In the genomic region with DNA sequence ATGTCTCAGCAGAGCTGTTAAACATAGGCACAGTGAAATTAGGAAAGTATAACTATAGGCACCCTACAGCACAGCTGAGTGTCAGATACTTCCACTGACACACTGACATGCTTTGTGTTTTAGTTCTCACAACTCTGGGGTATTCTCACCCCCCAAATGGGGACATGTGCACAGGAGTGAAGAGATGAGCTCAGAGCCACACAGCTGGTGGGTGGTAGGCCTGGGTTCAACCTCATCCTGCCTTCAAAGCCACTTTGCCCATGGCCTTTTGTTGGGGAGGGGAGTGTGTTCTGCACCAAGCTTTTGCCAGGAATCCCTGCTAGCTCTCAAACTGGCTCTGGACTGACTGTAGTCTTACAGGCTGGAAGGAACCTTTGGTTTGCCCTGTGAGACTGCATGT, we compare ENCODE assay signal across 9 cellular contexts. TPM values are rescaled to one million over a fixed set of nuclear protein-coding genes. Genes with fewer than 3 reads are reported as not detected.
DNase-seq lines count a peak whose midpoint lies in the region; ATAC-seq and TF ChIP-seq lines count a peak whose summit lies in the region.
"Had no signal": no experiment of that assay in that cellular context is flagged by ENCODE, and none has a peak within 500 bp of the region (broad histone marks: within the 10 kb centered on the region; RNA-seq: fewer than 3 reads in every experiment).

No MANE protein-coding gene starts in this region.

- H3K9me3 Mint-ChIP-seq in Calu3 (ENCODE audit: low read depth, unreplicated experiment): no peaks in the 10 kb centered on the region

- H3K4me3 ChIP-seq in GM08714 (ENCODE audit: low read length) (peak overlapping the region; percentile 87; the same call in 1 of the 2 replicates), OCI-LY1 (ENCODE audit: low read depth, low read length, poor library complexity, severe bottlenecking) (peak overlapping the region; percentile 78), ectodermal cell (ENCODE audit: insufficient read depth, low read depth, low read length) (peak overlapping the region; percentile 91), psoas muscle (peak overlapping the region; percentile 95), upper lobe of left lung (no peak overlapping the region)

- no peak for TF ChIP-seq CTCF in OCI-LY1 (IDR thresholded peaks at IDR 0.05; ENCODE audit: low read length)
- no peak for TF ChIP-seq CTCF in psoas muscle (IDR thresholded peaks at IDR 0.05)
- TF ChIP-seq CTCF in Calu3 (IDR thresholded peaks at IDR 0.05; ENCODE audit: unreplicated experiment): no peak
- no peak for TF ChIP-seq CTCF in upper lobe of left lung (IDR thresholded peaks at IDR 0.05)

- DNase-seq in psoas muscle: no peak
- no peak for DNase-seq in Calu3
- DNase-seq in D341Med (ENCODE audit: low spot score): no peak
- DNase-seq in NCI-H526 treated with DMSO at 0.1 percent for 48 hours (lab: John Stamatoyannopoulos, UW): no peak
- DNase-seq in upper lobe of left lung: no peak
- DNase-seq: H7 had no signal

- H3K9ac ChIP-seq in OCI-LY1 (ENCODE audit: low read length): no peak overlapping the region

- TF ChIP-seq POLR2A in upper lobe of left lung (IDR thresholded peaks at IDR 0.05): no peak

- H3K36me3 Mint-ChIP-seq in Calu3 (ENCODE audit: insufficient read depth, unreplicated experiment): peaks cover 56% of the 10 kb centered on the region

- no peak for TF ChIP-seq EP300 in upper lobe of left lung (IDR thresholded peaks at IDR 0.05)

- no peak for ATAC-seq in psoas muscle
- no peak for ATAC-seq in upper lobe of left lung (ENCODE audit: low FRiP score in 2 of 2)

- CTCF ChIA-PET in Calu3 (lab: Charles Lee): interaction anchor here (0.6 kb wide), 1 partner anchor 14 kb away, joined by 3 read pairs; no protein-coding TSS in a partner anchor

- H3K9me3 ChIP-seq in OCI-LY1 (ENCODE audit: low read length) (no peaks in the 10 kb centered on the region), ectodermal cell (ENCODE audit: control insufficient read depth, low read length) (no peaks in the 10 kb centered on the region), psoas muscle (no peaks in the 10 kb centered on the region), upper lobe of left lung (no peaks in the 10 kb centered on the region)

- H3K4me1 ChIP-seq in OCI-LY1 (ENCODE audit: insufficient read depth, low read length, severe bottlenecking) (peaks cover 37% of the 10 kb centered on the region), ectodermal cell (ENCODE audit: control insufficient read depth, insufficient read depth, low read length) (peaks cover 6% of the 10 kb centered on the region), psoas muscle (peaks cover 62% of the 10 kb centered on the region), upper lobe of left lung (peaks cover 30 to 55% (median 46%) of the 10 kb centered on the region in 4 donors)

- no peaks in the 10 kb centered on the region for H3K9me2 ChIP-seq in OCI-LY1 (ENCODE audit: low read depth, low read length)

- BruUV-seq in Calu3 (replicated peaks; lab: Mats Ljungman, UMichigan): no TSS peak

- H2AFZ ChIP-seq in OCI-LY1 (ENCODE audit: low read length): no peak overlapping the region

- intact Hi-C loops in psoas muscle (cut with DNase I): loop anchor here (5.0 kb wide), 1 partner anchor 53 kb away; the partner anchor contains the start of gene MED26 (in 2 of the 2)
- intact Hi-C loops in Calu3 (cut with micrococcal nuclease; ENCODE audit: unreplicated experiment): no loop called here

- H3K4me1 Mint-ChIP-seq in Calu3 (ENCODE audit: low read depth, unreplicated experiment): peaks cover 13% of the 10 kb centered on the region

- H3K27me3 ChIP-seq in OCI-LY1 (ENCODE audit: insufficient read depth, low read length) (no peaks in the 10 kb centered on the region), ectodermal cell (ENCODE audit: control insufficient read depth, insufficient read depth, low read length, poor library complexity, severe bottlenecking) (no peaks in the 10 kb centered on the region), psoas muscle (ENCODE audit: insufficient read depth in 3 of 3, low read length in 2 of 3) (no peaks in the 10 kb centered on the region), upper lobe of left lung (no peaks in the 10 kb centered on the region)

- no peaks in the 10 kb centered on the region; the same call in 1 of the 2 replicates for H3F3A ChIP-seq in OCI-LY1 (ENCODE audit: insufficient read depth, low read length)

- no peaks in the 10 kb centered on the region for H4K20me1 ChIP-seq in OCI-LY1 (ENCODE audit: insufficient read depth, low read length)

- no peak overlapping the region for H3K27ac Mint-ChIP-seq in Calu3 (ENCODE audit: unreplicated experiment)

- H3K27me3 Mint-ChIP-seq in Calu3 (ENCODE audit: unreplicated experiment): no peaks in the 10 kb centered on the region

- peak overlapping the region; percentile 90 for H3K4me2 ChIP-seq in OCI-LY1 (ENCODE audit: low read length)

- H3K36me3 ChIP-seq in OCI-LY1 (ENCODE audit: insufficient read depth, low read length) (peaks cover 58% of the 10 kb centered on the region), ectodermal cell (ENCODE audit: control insufficient read depth, insufficient read depth, low read length) (no peaks in the 10 kb centered on the region), psoas muscle (ENCODE audit: insufficient read depth in 1 of 2, low read depth in 1 of 2) (peaks cover 2 to 57% of the 10 kb centered on the region in 2 donors), upper lobe of left lung (peaks cover 18 to 47% (median 38%) of the 10 kb centered on the region in 4 donors)

- H3K79me2 ChIP-seq in OCI-LY1 (ENCODE audit: insufficient read depth, low read length): peaks cover 7% of the 10 kb centered on the region

- no peak overlapping the region for H3K4me3 Mint-ChIP-seq in Calu3 (ENCODE audit: low read depth, unreplicated experiment)

- no peak overlapping the region for H3K27ac ChIP-seq in OCI-LY1 (ENCODE audit: low read depth, low read length, poor library complexity, severe bottlenecking)
- H3K27ac ChIP-seq in ectodermal cell (ENCODE audit: insufficient read depth, low read depth, low read length, poor library complexity, severe bottlenecking): no peak overlapping the region
- H3K27ac ChIP-seq in psoas muscle: peak overlapping the region; percentile 86
- peak overlapping the region in 1 of 4 donors; percentile 19 for H3K27ac ChIP-seq in upper lobe of left lung

RNA-seq across cellular contexts. Expression of gene SLC35E1, which starts 1.7 kb away (rescaled TPM):
- polyA plus RNA-seq in ectodermal cell (2013, experiment 1 of 4): 27.4 TPM
- polyA plus RNA-seq in ectodermal cell (2013, experiment 2 of 4): 30.3 TPM
- polyA plus RNA-seq in ectodermal cell (2013, experiment 3 of 4): 21.1 TPM
- polyA plus RNA-seq in ectodermal cell (2013, experiment 4 of 4): 26.0 TPM
- total RNA-seq in psoas muscle (10 to 100 TPM; 25.6 to 40.7 (median 26.9) TPM), Calu3 (2022) (41.6 and 46.4 TPM in 2 replicates), upper lobe of left lung (10 to 100 TPM; 48.5 to 60.8 (median 53.2) TPM)
- polyA plus RNA-seq in psoas muscle: 10 to 100 TPM; 17.1 to 42.1 (median 32.8) TPM

RNA-seq across cellular contexts. Expression of gene CHERP, which starts 31.7 kb away (rescaled TPM):
- 72.1 TPM for polyA plus RNA-seq in ectodermal cell (2013, experiment 1 of 4)
- polyA plus RNA-seq in ectodermal cell (2013, experiment 2 of 4): 68.5 TPM
- 53.3 TPM for polyA plus RNA-seq in ectodermal cell (2013, experiment 3 of 4)
- polyA plus RNA-seq in ectodermal cell (2013, experiment 4 of 4): 57.2 TPM
- total RNA-seq in psoas muscle (10 to 100 TPM; 30.1 to 36.2 (median 33.5) TPM), Calu3 (2022) (49.3 and 49.8 TPM in 2 replicates), upper lobe of left lung (10 to 100 TPM; 10.8 to 38.6 (median 22.0) TPM)
- polyA plus RNA-seq in psoas muscle: 10 to 100 TPM; 17.0 to 28.1 (median 25.0) TPM

RNA-seq across cellular contexts. Expression of gene MED26, which starts 54.1 kb away (rescaled TPM):
- polyA plus RNA-seq in ectodermal cell (2013, experiment 1 of 4): 8.5 TPM
- 9.9 TPM for polyA plus RNA-seq in ectodermal cell (2013, experiment 2 of 4)
- 8.1 TPM for polyA plus RNA-seq in ectodermal cell (2013, experiment 3 of 4)
- polyA plus RNA-seq in ectodermal cell (2013, experiment 4 of 4): 9.8 TPM
- total RNA-seq in psoas muscle (1 to 10 TPM; 4.8 to 9.6 (median 5.5) TPM), Calu3 (2022) (9.0 and 9.6 TPM in 2 replicates), upper lobe of left lung (10 to 100 TPM; 12.6 to 26.5 (median 13.8) TPM)
- 1 to 10 TPM; 5.1 to 8.7 (median 5.2) TPM for polyA plus RNA-seq in psoas muscle

Comparison
In these comparisons a context has a peak if more than half of its experiments do, and no peak if none do; other contexts are left out.
1. H3K4me3 ChIP-seq: peak in GM08714 (single experiment), OCI-LY1 (single experiment), ectodermal cell (single experiment) and psoas muscle (single experiment); none in upper lobe of left lung (0 of 4).